16 cellular contexts compared by ENCODE assay signal in genomic region chr2:51781691-51782090, GRCh38.
DNase-seq lines count a peak whose midpoint lies in the region; ATAC-seq and TF ChIP-seq lines count a peak whose summit lies in the region.
"Had no signal": no experiment of that assay in that cellular context is flagged by ENCODE, and none has a peak within 500 bp of the region (broad histone marks: within the 10 kb centered on the region; RNA-seq: fewer than 3 reads in every experiment).

No MANE protein-coding gene starts in this region.

- no peaks in the 10 kb centered on the region for H3K36me3 ChIP-seq in cardiac muscle cell
- H3K36me3 ChIP-seq in PC-9 (ENCODE audit: low read depth): no peaks in the 10 kb centered on the region
- H3K36me3 ChIP-seq: BLaER1, HAP-1 had no signal

- no peak overlapping the region for H3K4me3 ChIP-seq in cardiac muscle cell
- H3K4me3 ChIP-seq in PC-9: no peak overlapping the region
- H3K4me3 ChIP-seq: BLaER1, HAP-1 had no signal

- no peaks in the 10 kb centered on the region for H3K9me3 ChIP-seq in cardiac muscle cell (ENCODE audit: low read depth)
- H3K9me3 ChIP-seq in PC-9 (ENCODE audit: insufficient read depth, low read depth): no peaks in the 10 kb centered on the region
- H3K9me3 ChIP-seq: HAP-1 had no signal

- no peaks in the 10 kb centered on the region for H3K79me2 ChIP-seq in PC-9 (ENCODE audit: low read depth)

- ATAC-seq in left cardiac atrium: no peak
- ATAC-seq in HG02884 (IDR thresholded peaks at IDR 0.05; ENCODE audit: unreplicated experiment): no peak
- ATAC-seq: CD8-positive, alpha-beta T cell; HepG2 had no signal

- H3F3A ChIP-seq in PC-9 (ENCODE audit: insufficient read depth, low read depth): no peaks in the 10 kb centered on the region

- no TSS peak for BruUV-seq in PC-9 (replicated peaks; lab: Mats Ljungman, UMichigan)

- POLR2A ChIA-PET in PC-9 (lab: Charles Lee; ENCODE audit: unreplicated experiment): no interaction called here

- H3K27ac ChIP-seq in cardiac muscle cell: peak overlapping the region; percentile 80
- no peak overlapping the region for H3K27ac ChIP-seq in PC-9
- H3K27ac ChIP-seq: BLaER1 had no signal

- no peaks in the 10 kb centered on the region for H3K9me2 ChIP-seq in PC-9 (ENCODE audit: insufficient read depth)

- TF ChIP-seq CTCF in cardiac muscle cell (IDR thresholded peaks at IDR 0.05; ENCODE audit: low read depth, low read length) (no peak), PC-9 (conservative IDR thresholded peaks at IDR 0.05) (no peak)

- CTCF ChIA-PET in PC-9 (lab: Charles Lee): no interaction called here

- peaks cover 26% of the 10 kb centered on the region for H3K4me1 ChIP-seq in cardiac muscle cell (ENCODE audit: low read depth)
- H3K4me1 ChIP-seq in PC-9 (replicated peaks; ENCODE audit: insufficient read depth): no peaks in the 10 kb centered on the region
- H3K4me1 ChIP-seq: BLaER1, HAP-1 had no signal

- DNase-seq in cardiac muscle cell (ENCODE audit: low read depth in 1 of 2, low spot score in 1 of 2): no peak
- DNase-seq in left cardiac atrium: no peak
- no peak for DNase-seq in PC-9
- peak; percentile 19 for DNase-seq in inferior parietal cortex (ENCODE audit: extremely low spot score)
- DNase-seq in NCI-H1694 (lab: John Stamatoyannopoulos, UW): no peak
- no peak for DNase-seq in kidney tubule cell (ENCODE audit: low spot score)
- no peak for DNase-seq in SK-N-DZ (ENCODE audit: low spot score)
- DNase-seq: 8988T; Calu3; CD8-positive, alpha-beta T cell; DND-41; EL had no signal

- no peak overlapping the region for H3K4me2 ChIP-seq in PC-9
- H3K4me2 ChIP-seq: BLaER1 had no signal

- intact Hi-C loops in left cardiac atrium (cut with DNase I): no loop called here
- intact Hi-C loops in PC-9 (cut with micrococcal nuclease; ENCODE audit: unreplicated experiment): no loop called here

- H3K27me3 ChIP-seq in cardiac muscle cell (no peaks in the 10 kb centered on the region), PC-9 (ENCODE audit: insufficient read depth, low read depth) (no peaks in the 10 kb centered on the region)
- H3K27me3 ChIP-seq: BLaER1 had no signal

- H2AFZ ChIP-seq in PC-9: peak overlapping the region; percentile 9; the same call in 1 of the 2 replicates

- no peaks in the 10 kb centered on the region for H4K20me1 ChIP-seq in PC-9 (ENCODE audit: insufficient read depth)
- H4K20me1 ChIP-seq: BLaER1 had no signal
